Comparison of ENCODE assay signal across 22 cellular contexts in genomic region chr4:154489558-154490260, GRCh38. TPM values are rescaled to one million over a fixed set of nuclear protein-coding genes. Genes with fewer than 3 reads are reported as not detected.
A peak's percentile ranks its signal among the peaks of the same experiment; 100 is the strongest.
DNase-seq lines count a peak whose midpoint lies in the region; ATAC-seq, FAIRE-seq and TF ChIP-seq lines count a peak whose summit lies in the region.
"Had no signal": no experiment of that assay in that cellular context is flagged by ENCODE, and none has a peak within 500 bp of the region (broad histone marks: within the 10 kb centered on the region; RNA-seq: fewer than 3 reads in every experiment).

No MANE protein-coding gene starts in this region.

- no peak for ATAC-seq in thoracic aorta (ENCODE audit: insufficient number of reproducible peaks, low FRiP score, low read depth)

- TF ChIP-seq CTCF in H1 (IDR thresholded peaks at IDR 0.05; ENCODE audit: control extremely low read depth in 1 of 3, insufficient read depth in 1 of 3, low read depth in 1 of 3, low read length in 3 of 3) (no peak), neural cell (IDR thresholded peaks at IDR 0.05; ENCODE audit: poor library complexity, severe bottlenecking) (no peak), thoracic aorta (IDR thresholded peaks at IDR 0.05) (no peak)

- H2BK120ac ChIP-seq in H1 (replicated peaks; ENCODE audit: low read depth, low read length): no peak overlapping the region

- no peak overlapping the region for H3K4ac ChIP-seq in H1 (replicated peaks; ENCODE audit: insufficient read length, low read depth, low read length)

- no peak overlapping the region for H3K23ac ChIP-seq in H1 (ENCODE audit: insufficient read length)

- no peak overlapping the region for H4K5ac ChIP-seq in H1 (ENCODE audit: insufficient read length, low read depth, low read length)

- H3K9ac ChIP-seq in H1 (replicated peaks in 1 of 4; ENCODE audit: extremely low read depth in 1 of 4, low read depth in 3 of 4, low read length in 3 of 4) (no peak overlapping the region), neural cell (ENCODE audit: low read length) (no peak overlapping the region)

- H3K4me2 ChIP-seq in H1 (ENCODE audit: insufficient read depth in 1 of 2, low read depth in 2 of 2, low read length in 2 of 2) (peak overlapping the region; percentile 83 to 95), neural cell (ENCODE audit: low read length) (no peak overlapping the region)

- no peak overlapping the region for H2BK5ac ChIP-seq in H1 (ENCODE audit: low read depth, low read length)

- H3F3A ChIP-seq in neural cell (ENCODE audit: insufficient read depth, low read length, poor library complexity, severe bottlenecking): no peaks in the 10 kb centered on the region

- no peaks in the 10 kb centered on the region for H3K9me2 ChIP-seq in neural cell (ENCODE audit: insufficient read depth, low read length)

- H3K27me3 ChIP-seq in H1 (replicated peaks in 1 of 4; ENCODE audit: control insufficient read depth in 3 of 4, extremely low read depth in 1 of 4, insufficient read depth in 3 of 4, low read length in 3 of 4) (peaks cover 24 to 46% (median 40%) of the 10 kb centered on the region in 4 experiments), neural cell (ENCODE audit: insufficient read depth, low read depth, low read length) (peaks cover 40% of the 10 kb centered on the region), thoracic aorta (replicated peaks; ENCODE audit: insufficient read depth) (no peaks in the 10 kb centered on the region)
- H3K27me3 ChIP-seq: uterus had no signal

- H4K20me1 ChIP-seq in H1 (replicated peaks in 1 of 2; ENCODE audit: control insufficient read depth in 1 of 2, insufficient read depth in 2 of 2, low read length in 2 of 2) (no peaks in the 10 kb centered on the region), neural cell (ENCODE audit: insufficient read depth) (no peaks in the 10 kb centered on the region)

- H3K79me2 ChIP-seq in H1 (ENCODE audit: control insufficient read depth in 1 of 2, insufficient read depth in 2 of 2, low read length in 2 of 2) (no peaks in the 10 kb centered on the region), neural cell (replicated peaks; ENCODE audit: insufficient read depth, low read length) (no peaks in the 10 kb centered on the region)

- peak overlapping the region; percentile 84; the same call in 1 of the 2 replicates for H4K8ac ChIP-seq in H1 (ENCODE audit: extremely low read depth, insufficient read depth, low read length)

- no peak overlapping the region; the same call in 1 of the 2 replicates for H2BK12ac ChIP-seq in H1 (ENCODE audit: low read depth, low read length)

- H2AK5ac ChIP-seq in H1 (ENCODE audit: low read depth, low read length): no peak overlapping the region

- H2BK15ac ChIP-seq in H1 (ENCODE audit: low read length): no peak overlapping the region

- H3K56ac ChIP-seq in H1 (replicated peaks; ENCODE audit: insufficient read length, low read depth, low read length): no peak overlapping the region

- H3K4me3 ChIP-seq in H1 (ENCODE audit: extremely low read depth in 1 of 4, insufficient read depth in 2 of 4, low read depth in 3 of 4, low read length in 4 of 4): peak overlapping the region in 2 of 4 experiments; percentile 45 to 64; a peak in 5 of 8 replicates
- H3K4me3 ChIP-seq in neural cell (ENCODE audit: low read length): peak overlapping the region; percentile 85
- H3K4me3 ChIP-seq in thoracic aorta: peak overlapping the region; percentile 65
- H3K4me3 ChIP-seq: lung had no signal

- CTCF ChIA-PET in H1 (lab: Charles Lee; ENCODE audit: partially characterized antibody): interaction anchor here (1.6 to 9.4 kb wide), 3 partner anchors 10 to 74 kb away, joined by 6 to 97 read pairs (median 8); no protein-coding TSS in a partner anchor

- H3K18ac ChIP-seq in H1 (ENCODE audit: extremely low read depth, low read length): peak overlapping the region; percentile 71; the same call in 1 of the 2 replicates

- H3K27ac ChIP-seq in H1 (ENCODE audit: low read depth, low read length): no peak overlapping the region
- H3K27ac ChIP-seq in neural cell (ENCODE audit: low read length): no peak overlapping the region
- H3K27ac ChIP-seq in thoracic aorta: no peak overlapping the region
- H3K27ac ChIP-seq: pancreas, uterus had no signal

- no peak for FAIRE-seq in H1 (lab: Jason Lieb, UNC)
- FAIRE-seq: A204.1, astrocyte, GM18507, pancreas had no signal

- TF ChIP-seq EP300 in H1 (IDR thresholded peaks at IDR 0.05; ENCODE audit: borderline replicate concordance in 1 of 2, low read depth in 2 of 2, low read length in 2 of 2) (no peak), neural cell (conservative IDR thresholded peaks at IDR 0.05; ENCODE audit: poor library complexity, severe bottlenecking) (no peak)

- H3K23me2 ChIP-seq in H1 (ENCODE audit: low read depth, low read length): peaks cover 23% of the 10 kb centered on the region; the same call in 1 of the 2 replicates

- TF ChIP-seq RAD21 in H1 (IDR thresholded peaks at IDR 0.05 in 1 of 2, conservative IDR thresholded peaks at IDR 0.05 in 1 of 2; ENCODE audit: low read depth in 2 of 2, low read length in 2 of 2) (no peak), neural cell (conservative IDR thresholded peaks at IDR 0.05) (no peak)

- no peak for TF ChIP-seq POLR2A in H1 (IDR thresholded peaks at IDR 0.05; ENCODE audit: control extremely low read depth in 1 of 2, low read depth in 2 of 2, low read length in 2 of 2)

- H4K91ac ChIP-seq in H1 (replicated peaks; ENCODE audit: insufficient read length, low read length): peak overlapping the region; percentile 64

- WGBS in H1 (ENCODE audit: extremely low coverage in 1 of 2, insufficient coverage in 1 of 2, insufficient read length in 1 of 2, insufficient replicate concordance in 2 of 2, low coverage in 1 of 2, low lambda C conversion rate in 2 of 2, missing lambda C conversion rate in 1 of 2), 2 experiments: 82% methylated on average over 59 of the region's 59 CpGs; no CpG with 5 or more reads in 1 of the 2 experiments

- H3K4me1 ChIP-seq in H1 (replicated peaks in 1 of 4; ENCODE audit: control insufficient read depth in 3 of 4, insufficient read depth in 4 of 4, low read length in 3 of 4): peaks cover 3 to 9% (median 5%) of the 10 kb centered on the region in 4 experiments; a peak in 6 of 7 replicates
- peaks cover 3 to 17% of the 10 kb centered on the region in 2 donors for H3K4me1 ChIP-seq in thoracic aorta (ENCODE audit: control insufficient read depth in 1 of 2, low read depth in 2 of 2)
- H3K4me1 ChIP-seq: uterus had no signal

- POLR2A ChIA-PET in H1 (lab: Charles Lee; ENCODE audit: partially characterized antibody): no interaction called here

- H3K14ac ChIP-seq in H1 (ENCODE audit: insufficient read length): no peak overlapping the region

- H2AFZ ChIP-seq in H1 (ENCODE audit: low read length) (peak overlapping the region; percentile 91; the same call in 1 of the 2 replicates), neural cell (ENCODE audit: low read depth, low read length) (no peak overlapping the region)

- H2BK20ac ChIP-seq in H1 (ENCODE audit: low read length): no peak overlapping the region

- H3K9me3 ChIP-seq in H1 (ENCODE audit: insufficient read depth in 2 of 2, low read depth in 1 of 2, low read length in 1 of 2) (peaks cover 0 to 9% of the 10 kb centered on the region in 2 experiments; a peak in 1 of 4 replicates), neural cell (ENCODE audit: low read length) (no peaks in the 10 kb centered on the region), thoracic aorta (no peaks in the 10 kb centered on the region)
- H3K9me3 ChIP-seq: pancreas, uterus had no signal

- H3K79me1 ChIP-seq in H1 (ENCODE audit: low read depth, low read length): no peaks in the 10 kb centered on the region

- no peaks in the 10 kb centered on the region; a peak in 1 of 8 replicates for H3K36me3 ChIP-seq in H1 (ENCODE audit: control insufficient read depth in 2 of 4, insufficient read depth in 4 of 4, low read length in 3 of 4)
- H3K36me3 ChIP-seq in neural cell (ENCODE audit: insufficient read depth, low read length): no peaks in the 10 kb centered on the region
- H3K36me3 ChIP-seq in thoracic aorta: no peaks in the 10 kb centered on the region
- H3K36me3 ChIP-seq: pancreas, uterus had no signal

- DNase-seq in activated gamma-delta T cell (lab: John Stamatoyannopoulos, UW) (peak; percentile 4), activated gamma-delta T cell treated with Interleukin-2 at 50 U/mL for 16 hours (no peak), H1 (ENCODE audit: low read depth in 1 of 2, low spot score in 2 of 2) (no peak), thoracic aorta (ENCODE audit: low spot score) (no peak), HuH-7.5 (ENCODE audit: low spot score) (no peak), NCI-H2029 treated with DMSO at 0.1 percent for 48 hours (lab: John Stamatoyannopoulos, UW) (no peak)
- no peak for DNase-seq in stimulated activated CD4-positive, alpha-beta T cell treated with anti-CD3 and anti-CD28 coated beads, Interleukin-15, amount 100 ng/mL, for 24 hours
- DNase-seq: activated naive CD4-positive, alpha-beta T cell; DMS53; NCI-H1105 treated with DMSO at 0.1 percent for 48 hours; NCI-H2107; NCI-H69; SHP77; stimulated activated CD4-positive, alpha-beta T cell treated with anti-CD3 and anti-CD28 coated beads, Interleukin-2, amount 100 ng/mL, for 48 hours had no signal

TF ChIP-seq in H1, 55 proteins besides CTCF, POLR2A, EP300 and RAD21 (continues in another document):
- TF ChIP-seq TAF7 (optimal IDR thresholded peaks at IDR 0.05; ENCODE audit: borderline replicate concordance, low read depth, low read length): no peak
- TF ChIP-seq SIN3A (conservative IDR thresholded peaks at IDR 0.05 in 1 of 2, IDR thresholded peaks at IDR 0.05 in 1 of 2; ENCODE audit: low read depth in 1 of 2, low read length in 2 of 2): no peak
- no peak for TF ChIP-seq CHD1 (IDR thresholded peaks at IDR 0.05; ENCODE audit: low read depth, low read length)
- TF ChIP-seq BACH1 (IDR thresholded peaks at IDR 0.05; ENCODE audit: low read length): no peak

TF ChIP-seq in neural cell, 6 proteins besides CTCF, POLR2A, EP300 and RAD21:
- no peak for TF ChIP-seq POLR2AphosphoS5 (IDR thresholded peaks at IDR 0.05)
- no peak for TF ChIP-seq SMC3 (conservative IDR thresholded peaks at IDR 0.05; ENCODE audit: poor library complexity)

RNA-seq across cellular contexts. Expression of gene DCHS2, which starts 1.9 kb away (rescaled TPM):
- total RNA-seq in H1 (2021; fragmentation: NEBNext Ultra II Directional; extraction: Animal tissue kit (Norgen Biotek cat#: 25700)): 1.8 and 2.6 TPM in 2 replicates
- polyA plus RNA-seq in H1 (2011; rRNA removed) (0.54 and 1.1 TPM in 2 replicates), neural cell (0.88 and 1.6 TPM in 2 replicates)
- polyA plus RNA-seq in H1 (2011; cell fraction: cytosol; rRNA removed): 0.70 TPM
- 1.9 TPM for polyA plus RNA-seq in H1 (2011; cell fraction: nucleus; rRNA removed)
- 0.37 to 0.64 TPM (median 0.53 TPM) in 4 replicates for polyA plus RNA-seq in H1 (2012, experiment 1 of 2)
- 0.16 TPM for polyA plus RNA-seq in H1 (2012, experiment 2 of 2)
- polyA plus RNA-seq in H1 (2013, experiment 1 of 2): 1.2 TPM
- 1.1 TPM for polyA plus RNA-seq in H1 (2013, experiment 2 of 2)
- polyA minus RNA-seq in H1 (2011; rRNA and poly(A)+ RNA removed): 2.4 and 2.6 TPM in 2 replicates
- 2.5 TPM for polyA minus RNA-seq in H1 (2011; cell fraction: cytosol; rRNA and poly(A)+ RNA removed)
- polyA minus RNA-seq in H1 (2011; cell fraction: nucleus; rRNA and poly(A)+ RNA removed): 7.7 TPM
- 9.0 and 10.5 TPM in 2 replicates for polyA minus RNA-seq in neural cell
- under 1 TPM in 1 of 2 donors, not detected in 1; 0.35 TPM for total RNA-seq in thoracic aorta
- total RNA-seq: LHCN-M2 had no signal
